Comparison of ENCODE assay signal across 10 cellular contexts in genomic region chr11:14577835-14578529, GRCh38. TPM values are rescaled to one million over a fixed set of nuclear protein-coding genes. Genes with fewer than 3 reads are reported as not detected.
DNase-seq lines count a peak whose midpoint lies in the region; ATAC-seq and TF ChIP-seq lines count a peak whose summit lies in the region.
"Had no signal": no experiment of that assay in that cellular context is flagged by ENCODE, and none has a peak within 500 bp of the region (broad histone marks: within the 10 kb centered on the region; RNA-seq: fewer than 3 reads in every experiment).

No MANE protein-coding gene starts in this region.

- TF ChIP-seq POLR2A in transverse colon (IDR thresholded peaks at IDR 0.05) (no peak), ovary (IDR thresholded peaks at IDR 0.05) (no peak)

- no peaks in the 10 kb centered on the region for H3K27me3 ChIP-seq in transverse colon
- H3K27me3 ChIP-seq in ovary = no peaks in the 10 kb centered on the region
- H3K27me3 ChIP-seq: gastroesophageal sphincter, pancreas had no signal

- 67 to 70% methylated on average over 2 to 4 of the region's 4 CpGs for WGBS in transverse colon (ENCODE audit: low coverage in 1 of 2), 2 donors
- 53 to 62% (median 57%) methylated on average over 4 of the region's 4 CpGs for WGBS in ovary, 3 donors

- TF ChIP-seq CTCF in transverse colon (IDR thresholded peaks at IDR 0.05) (no peak), ovary (IDR thresholded peaks at IDR 0.05) (no peak)

- no peak overlapping the region for H3K4me3 ChIP-seq in transverse colon
- H3K4me3 ChIP-seq in ovary = no peak overlapping the region
- H3K4me3 ChIP-seq: gastroesophageal sphincter, pancreas had no signal

- no peak overlapping the region for H3K4me3 Mint-ChIP-seq in activated naive CD8-positive, alpha-beta T cell treated with anti-CD3 and anti-CD28 coated beads for 36 hours

- no peak for DNase-seq in left ventricle myocardium superior
- no peak for DNase-seq in cardiac septum (ENCODE audit: low spot score)
- no peak for DNase-seq in activated naive CD8-positive, alpha-beta T cell treated with anti-CD3 and anti-CD28 coated beads for 36 hours
- no peak for DNase-seq in transverse colon
- no peak for DNase-seq in NOMO-1 (lab: John Stamatoyannopoulos, UW; ENCODE audit: unreplicated experiment in 2 of 2)
- DNase-seq in ovary = no peak
- DNase-seq in Ammon's horn (ENCODE audit: low spot score) = no peak

- no peaks in the 10 kb centered on the region for H3K27me3 Mint-ChIP-seq in activated naive CD8-positive, alpha-beta T cell treated with anti-CD3 and anti-CD28 coated beads for 36 hours

- peaks cover 82% of the 10 kb centered on the region for H3K36me3 Mint-ChIP-seq in activated naive CD8-positive, alpha-beta T cell treated with anti-CD3 and anti-CD28 coated beads for 36 hours

- H3K9me3 ChIP-seq in transverse colon (no peaks in the 10 kb centered on the region), ovary (no peaks in the 10 kb centered on the region)
- H3K9me3 ChIP-seq: gastroesophageal sphincter, pancreas had no signal

- TF ChIP-seq EP300 in transverse colon (IDR thresholded peaks at IDR 0.05; ENCODE audit: low read depth) (no peak), ovary (IDR thresholded peaks at IDR 0.05) (no peak)

- ATAC-seq in left ventricle myocardium superior (peak; percentile 25), HG03378 (IDR thresholded peaks at IDR 0.05; ENCODE audit: unreplicated experiment) (peak; percentile 3)

- in situ Hi-C loops in transverse colon (cut with MboI; ENCODE audit: low pct_ligation_motif_present in 1 of 4, low pct_unique_long_range_greater_than_20kb in 1 of 4, low sequenced_read_pairs in 3 of 4) = no loop called here

- peak overlapping the region; percentile 78 for H3K27ac Mint-ChIP-seq in activated naive CD8-positive, alpha-beta T cell treated with anti-CD3 and anti-CD28 coated beads for 36 hours

- intact Hi-C loops in left ventricle myocardium superior (cut with micrococcal nuclease) = no loop called here
- intact Hi-C loops in cardiac septum (cut with DNase I) = no loop called here
- intact Hi-C loops in transverse colon (cut with DNase I; ENCODE audit: low total_unique reads) = no loop called here
- intact Hi-C loops in ovary (cut with DNase I) = no loop called here

- H3K9me3 Mint-ChIP-seq in activated naive CD8-positive, alpha-beta T cell treated with anti-CD3 and anti-CD28 coated beads for 36 hours = peaks cover 39% of the 10 kb centered on the region

- no peaks in the 10 kb centered on the region for H3K36me3 ChIP-seq in transverse colon
- H3K36me3 ChIP-seq in ovary = no peaks in the 10 kb centered on the region
- H3K36me3 ChIP-seq: gastroesophageal sphincter, pancreas had no signal

- peaks cover 0 to 21% (median 11%) of the 10 kb centered on the region in 4 donors for H3K4me1 ChIP-seq in transverse colon
- no peaks in the 10 kb centered on the region for H3K4me1 ChIP-seq in ovary (ENCODE audit: insufficient read depth)

- peaks cover 29% of the 10 kb centered on the region for H3K4me1 Mint-ChIP-seq in activated naive CD8-positive, alpha-beta T cell treated with anti-CD3 and anti-CD28 coated beads for 36 hours

- H3K27ac ChIP-seq in transverse colon = peak overlapping the region; percentile 16 to 59 (median 30)
- no peak overlapping the region for H3K27ac ChIP-seq in ovary
- H3K27ac ChIP-seq: gastroesophageal sphincter had no signal

RNA-seq across cellular contexts. Expression of gene PSMA1, which starts 57.8 kb away (rescaled TPM):
- total RNA-seq in left ventricle myocardium superior (115 TPM), cardiac septum (136 TPM), transverse colon (100 to 1,000 TPM in 2 of 4 donors, 10 to 100 TPM in 2; 12.1 to 112 (median 70.4) TPM), ovary (100 to 1,000 TPM in 3 of 7 donors, 10 to 100 TPM in 4; 67.1 to 112 (median 96.3) TPM)
- total RNA-seq in activated naive CD8-positive, alpha-beta T cell treated with anti-CD3 and anti-CD28 coated beads for 36 hours = 100 to 1,000 TPM; 355 to 367 TPM
- polyA plus RNA-seq in ovary = 100 to 1,000 TPM in 1 of 2 donors, 10 to 100 TPM in 1; 94.0 to 134 TPM

Comparison
In these comparisons a context has a peak if more than half of its experiments do, and no peak if none do; other contexts are left out.
1. H3K27ac ChIP-seq: peak in transverse colon (4 of 4); none in ovary (0 of 2).